ENCODE assay signal across 19 cellular contexts in genomic region chr17:37327341-37328090, GRCh38. TPM values are rescaled to one million over a fixed set of nuclear protein-coding genes. Genes with fewer than 3 reads are reported as not detected.
DNase-seq lines count a peak whose midpoint lies in the region; ATAC-seq and TF ChIP-seq lines count a peak whose summit lies in the region.
"Had no signal": no experiment of that assay in that cellular context is flagged by ENCODE, and none has a peak within 500 bp of the region (broad histone marks: within the 10 kb centered on the region; RNA-seq: fewer than 3 reads in every experiment).

No MANE protein-coding gene starts in this region.

- H3K27me3 ChIP-seq in right cardiac atrium (ENCODE audit: control insufficient read depth, insufficient read depth) (no peaks in the 10 kb centered on the region), subcutaneous abdominal adipose tissue (ENCODE audit: control insufficient read depth in 5 of 5, insufficient read depth in 4 of 5, low read length in 5 of 5) (no peaks in the 10 kb centered on the region)
- no peaks in the 10 kb centered on the region for H3K27me3 ChIP-seq in CD4-positive, alpha-beta T cell (ENCODE audit: control insufficient read depth, insufficient read depth, low read length)
- H3K27me3 ChIP-seq: dorsolateral prefrontal cortex, upper lobe of left lung had no signal

- peak overlapping the region in 2 of 5 donors; percentile 19 to 58 for H3K9ac ChIP-seq in subcutaneous abdominal adipose tissue (ENCODE audit: low read length in 5 of 5)

- ATAC-seq in Right ventricle myocardium superior (ENCODE audit: poor library complexity) = peak; percentile 31
- ATAC-seq in right cardiac atrium = no peak
- no peak for ATAC-seq in CD4-positive, alpha-beta T cell (ENCODE audit: poor library complexity)

- DNase-seq in Right ventricle myocardium superior (no peak), right cardiac atrium (no peak), astrocyte of the hippocampus (ENCODE audit: low read depth, low spot score) (peak; percentile 87), iris pigment epithelial cell (ENCODE audit: low read depth) (peak; percentile 96), NCI-H774 (lab: John Stamatoyannopoulos, UW) (no peak), GM10266 (ENCODE audit: extremely low spot score) (no peak)
- DNase-seq in CD4-positive, alpha-beta T cell = no peak
- DNase-seq: 8988T; activated naive CD4-positive, alpha-beta T cell treated with anti-CD3 and anti-CD28 coated beads for 36 hours; DMS153; dorsolateral prefrontal cortex; NCI-H1105; NCI-H446 treated with DMSO at 0.1 percent for 48 hours; stimulated activated CD8-positive, alpha-beta memory T cell treated with anti-CD3 and anti-CD28 coated beads, Interleukin-4, amount 100 ng/mL, for 48 hours; upper lobe of left lung had no signal

- WGBS in right cardiac atrium = 77% methylated on average over 5 of the region's 5 CpGs

- H3K9me3 ChIP-seq in right cardiac atrium (ENCODE audit: control insufficient read depth, low read length) = no peaks in the 10 kb centered on the region
- H3K9me3 ChIP-seq in subcutaneous abdominal adipose tissue (ENCODE audit: control insufficient read depth in 5 of 5, low read length in 5 of 5) = no peaks in the 10 kb centered on the region
- H3K9me3 ChIP-seq in CD4-positive, alpha-beta T cell (ENCODE audit: control insufficient read depth, low read length) = no peaks in the 10 kb centered on the region
- H3K9me3 ChIP-seq: upper lobe of left lung had no signal

- intact Hi-C loops in Right ventricle myocardium superior (cut with DNase I) = no loop called here
- intact Hi-C loops in right cardiac atrium (cut with DNase I) = no loop called here
- intact Hi-C loops in CD4-positive, alpha-beta T cell (cut with DNase I, micrococcal nuclease) = no loop called here

- no peak for TF ChIP-seq CTCF in CD4-positive, alpha-beta T cell (IDR thresholded peaks at IDR 0.05)
- no peak for TF ChIP-seq CTCF in GM10266 (IDR thresholded peaks at IDR 0.05; ENCODE audit: control insufficient read depth, insufficient read depth, low read depth, missing control alignments)

- H3K27ac Mint-ChIP-seq in CD4-positive, alpha-beta T cell = no peak overlapping the region
- H3K27ac Mint-ChIP-seq: activated naive CD4-positive, alpha-beta T cell treated with anti-CD3 and anti-CD28 coated beads for 36 hours had no signal

- H3K36me3 ChIP-seq in subcutaneous abdominal adipose tissue (ENCODE audit: control insufficient read depth in 5 of 5, insufficient read depth in 5 of 5, low read length in 5 of 5) = peaks cover 2 to 18% (median 9%) of the 10 kb centered on the region in 5 donors

- no peaks in the 10 kb centered on the region for H3K4me1 ChIP-seq in right cardiac atrium (ENCODE audit: control insufficient read depth, insufficient read depth, low read length)
- H3K4me1 ChIP-seq in subcutaneous abdominal adipose tissue (ENCODE audit: control insufficient read depth in 5 of 5, insufficient read depth in 5 of 5, low read length in 5 of 5) = peaks cover 0 to 15% (median 0%) of the 10 kb centered on the region in 5 donors
- H3K4me1 ChIP-seq: upper lobe of left lung had no signal

- CTCF ChIA-PET in CD4-positive, alpha-beta T cell (lab: Charles Lee) = no interaction called here

- H3K27ac ChIP-seq in right cardiac atrium (ENCODE audit: low read length) = no peak overlapping the region
- H3K27ac ChIP-seq in subcutaneous abdominal adipose tissue (ENCODE audit: low read depth, low read length) = peak overlapping the region; percentile 86
- H3K27ac ChIP-seq in CD4-positive, alpha-beta T cell (ENCODE audit: low read depth, low read length) = no peak overlapping the region
- H3K27ac ChIP-seq: dorsolateral prefrontal cortex, upper lobe of left lung had no signal

- no peak overlapping the region for H3K4me3 Mint-ChIP-seq in CD4-positive, alpha-beta T cell
- H3K4me3 Mint-ChIP-seq: activated naive CD4-positive, alpha-beta T cell treated with anti-CD3 and anti-CD28 coated beads for 36 hours had no signal

- H3K9me3 Mint-ChIP-seq in CD4-positive, alpha-beta T cell = no peaks in the 10 kb centered on the region
- H3K9me3 Mint-ChIP-seq: activated naive CD4-positive, alpha-beta T cell treated with anti-CD3 and anti-CD28 coated beads for 36 hours had no signal

- POLR2A ChIA-PET in CD4-positive, alpha-beta T cell (lab: Charles Lee) = no interaction called here

- peaks cover under 1% of the 10 kb centered on the region for H3K4me1 Mint-ChIP-seq in CD4-positive, alpha-beta T cell (ENCODE audit: low read depth)

- H3K27me3 Mint-ChIP-seq in CD4-positive, alpha-beta T cell = no peaks in the 10 kb centered on the region

- H3K36me3 Mint-ChIP-seq in CD4-positive, alpha-beta T cell (ENCODE audit: low read depth) = peaks cover 46% of the 10 kb centered on the region

- H3K4me3 ChIP-seq in right cardiac atrium (ENCODE audit: low read length) = no peak overlapping the region
- H3K4me3 ChIP-seq in subcutaneous abdominal adipose tissue (ENCODE audit: low read depth in 1 of 5, low read length in 5 of 5) = no peak overlapping the region
- H3K4me3 ChIP-seq: dorsolateral prefrontal cortex, upper lobe of left lung had no signal

RNA-seq across cellular contexts. Expression of gene C17orf78, which starts 48.3 kb away (rescaled TPM):
- total RNA-seq in Right ventricle myocardium superior (not detected), right cardiac atrium (not detected)
- not detected for polyA plus RNA-seq in right cardiac atrium
- total RNA-seq in CD4-positive, alpha-beta T cell = not detected
- total RNA-seq: activated CD8-positive, alpha-beta memory T cell treated with anti-CD3 and anti-CD28 coated beads for 36 hours; activated naive CD4-positive, alpha-beta T cell treated with anti-CD3 and anti-CD28 coated beads for 36 hours; dorsolateral prefrontal cortex; HT1080; liver; upper lobe of left lung had no signal
- polyA plus RNA-seq: liver had no signal

Comparison
In these comparisons a context has a peak if more than half of its experiments do, and no peak if none do; other contexts are left out.
1. DNase-seq: peak in astrocyte of the hippocampus (single experiment) and iris pigment epithelial cell (single experiment); none in Right ventricle myocardium superior (single experiment), right cardiac atrium (0 of 3), CD4-positive, alpha-beta T cell (0 of 10), NCI-H774 (single experiment) and GM10266 (single experiment).